Comparison of ENCODE assay signal across 8 cellular contexts in the genomic region with DNA sequence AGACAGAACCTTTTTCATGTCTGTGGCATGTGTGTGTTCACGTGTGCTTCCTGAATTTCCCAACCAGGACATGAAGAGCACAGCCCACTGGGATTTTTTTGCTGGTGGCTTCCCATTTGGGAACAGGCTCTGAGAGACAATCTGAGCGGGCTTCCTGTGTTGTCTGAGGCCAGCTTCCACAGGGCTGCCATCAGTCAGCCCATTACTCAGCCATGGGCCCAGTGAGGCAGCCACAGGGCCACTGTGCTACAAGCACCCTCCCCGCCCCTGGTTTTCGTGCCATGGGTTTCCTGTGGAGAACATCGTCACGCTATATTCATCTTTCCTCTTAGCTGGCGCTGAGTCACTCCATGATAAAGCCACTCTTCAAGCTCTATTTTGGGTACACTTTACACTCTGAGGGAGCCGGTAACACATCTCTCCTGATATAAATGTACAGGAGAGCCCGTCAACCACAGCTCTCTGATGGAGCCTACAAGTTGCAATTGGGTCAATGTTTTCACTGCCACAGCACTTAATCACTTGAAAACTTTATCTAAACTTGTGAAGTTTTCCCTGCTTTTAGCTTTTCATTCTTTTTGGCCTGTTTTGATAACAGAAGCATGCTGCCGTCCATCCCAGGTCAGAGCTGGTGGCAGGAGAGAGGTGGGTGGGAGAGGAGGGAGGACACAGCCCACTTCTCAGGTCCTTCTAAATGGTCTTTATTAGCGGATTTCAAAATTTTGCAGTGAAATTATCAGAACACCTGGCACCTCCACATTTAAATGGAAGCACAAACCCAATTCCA.
DNase-seq lines count a peak whose midpoint lies in the region; ATAC-seq and TF ChIP-seq lines count a peak whose summit lies in the region.

No MANE protein-coding gene starts in this region.

- peaks cover 9% of the 10 kb centered on the region for H3K79me1 ChIP-seq in mesenchymal stem cell (replicated peaks; ENCODE audit: low read length, poor library complexity, severe bottlenecking)

- peak overlapping the region; percentile 34 for H2BK5ac ChIP-seq in mesenchymal stem cell (ENCODE audit: low read depth, low read length, poor library complexity, severe bottlenecking)

- peak overlapping the region; percentile 89 for H4K8ac ChIP-seq in mesenchymal stem cell (ENCODE audit: low read length)

- peak overlapping the region; percentile 98 to 99 for H2BK12ac ChIP-seq in mesenchymal stem cell (ENCODE audit: low read length in 2 of 2)

- WGBS in mesenchymal stem cell: 5% methylated on average over 11 of the region's 11 CpGs

- H2AFZ ChIP-seq in mesenchymal stem cell (ENCODE audit: low read depth, low read length): no peak overlapping the region

- peak overlapping the region; percentile 74 for H3K9ac ChIP-seq in mesenchymal stem cell (ENCODE audit: low read length)

- H3K27me3 ChIP-seq in mesenchymal stem cell (ENCODE audit: control insufficient read depth in 1 of 2, insufficient read depth in 1 of 2, low read length in 2 of 2): no peaks in the 10 kb centered on the region

- peak overlapping the region; percentile 96 to 99 for H3K18ac ChIP-seq in mesenchymal stem cell (ENCODE audit: low read depth in 1 of 2, low read length in 2 of 2)

- peak overlapping the region; percentile 98 for H3K27ac ChIP-seq in mesenchymal stem cell (ENCODE audit: low read length, poor library complexity, severe bottlenecking)

- TF ChIP-seq CTCF in cardiac fibroblast (IDR thresholded peaks at IDR 0.05; ENCODE audit: low read depth, low read length): no peak

- ATAC-seq in HG03442 (IDR thresholded peaks at IDR 0.05; ENCODE audit: unreplicated experiment): peak; percentile 52

- H3K23ac ChIP-seq in mesenchymal stem cell (ENCODE audit: low read length in 2 of 2): no peak overlapping the region

- peak overlapping the region; percentile 99 for H2AK5ac ChIP-seq in mesenchymal stem cell (ENCODE audit: low read length, severe bottlenecking)

- peak; percentile 90 for DNase-seq in GM03348 (ENCODE audit: low spot score)
- DNase-seq in activated CD4-positive, CD25-positive, alpha-beta regulatory T cell treated with anti-CD3 and anti-CD28 coated beads, Interleukin-2, amount 50 U/mL, for 16 hours (ENCODE audit: low read depth, low spot score): peak; percentile 28
- peak; percentile 78 to 99 for DNase-seq in cardiac fibroblast (ENCODE audit: low read depth in 2 of 2)
- DNase-seq in mesenchymal stem cell: peak; percentile 100
- DNase-seq in stimulated activated CD8-positive, alpha-beta memory T cell treated with anti-CD3 and anti-CD28 coated beads, Interleukin-7, amount 100 ng/mL, for 4 hours (ENCODE audit: low read depth in 2 of 2): peak; percentile 53 to 74
- no peak for DNase-seq in SKM-1 (lab: John Stamatoyannopoulos, UW; ENCODE audit: unreplicated experiment)
- DNase-seq in NCI-H2196 (lab: John Stamatoyannopoulos, UW; ENCODE audit: unreplicated experiment): no peak

- peaks cover 2 to 9% of the 10 kb centered on the region in 2 experiments for H3K36me3 ChIP-seq in mesenchymal stem cell (ENCODE audit: control insufficient read depth in 1 of 2, insufficient read depth in 2 of 2, low read depth in 1 of 2, low read length in 2 of 2)

- H4K91ac ChIP-seq in mesenchymal stem cell (ENCODE audit: low read length): peak overlapping the region; percentile 100

- peak overlapping the region; percentile 29 for H2BK15ac ChIP-seq in mesenchymal stem cell (ENCODE audit: low read depth, poor library complexity, severe bottlenecking)

- peaks cover 7% of the 10 kb centered on the region for H3K9me3 ChIP-seq in mesenchymal stem cell (ENCODE audit: control insufficient read depth, low read length)

- H3K14ac ChIP-seq in mesenchymal stem cell (ENCODE audit: low read length in 2 of 2): no peak overlapping the region

- peak overlapping the region; percentile 94 to 98 for H3K4ac ChIP-seq in mesenchymal stem cell (ENCODE audit: low read depth in 1 of 2, low read length in 2 of 2)

- H3K4me3 ChIP-seq in cardiac fibroblast (replicated peaks in 1 of 2; ENCODE audit: low read depth in 2 of 2, low read length in 2 of 2) (no peak overlapping the region), mesenchymal stem cell (ENCODE audit: insufficient read depth in 1 of 2, low read depth in 1 of 2, low read length in 2 of 2) (no peak overlapping the region)

- H3K4me1 ChIP-seq in mesenchymal stem cell (ENCODE audit: control insufficient read depth, insufficient read depth, low read depth, low read length): peaks cover 33% of the 10 kb centered on the region

- H3K4me2 ChIP-seq in mesenchymal stem cell (ENCODE audit: low read length, poor library complexity, severe bottlenecking): no peak overlapping the region

- peak overlapping the region; percentile 74 for H2BK120ac ChIP-seq in mesenchymal stem cell (ENCODE audit: low read depth, low read length)

Comparison
In these comparisons a context has a peak if more than half of its experiments do, and no peak if none do; other contexts are left out.
1. DNase-seq: peak in GM03348 (single experiment), activated CD4-positive, CD25-positive, alpha-beta regulatory T cell treated with anti-CD3 and anti-CD28 coated beads, Interleukin-2, amount 50 U/mL, for 16 hours (single experiment), cardiac fibroblast (2 of 2), mesenchymal stem cell (single experiment) and stimulated activated CD8-positive, alpha-beta memory T cell treated with anti-CD3 and anti-CD28 coated beads, Interleukin-7, amount 100 ng/mL, for 4 hours (2 of 2); none in SKM-1 (single experiment) and NCI-H2196 (single experiment).